ENCODE assay signal across 1 cellular context in the genomic region with DNA sequence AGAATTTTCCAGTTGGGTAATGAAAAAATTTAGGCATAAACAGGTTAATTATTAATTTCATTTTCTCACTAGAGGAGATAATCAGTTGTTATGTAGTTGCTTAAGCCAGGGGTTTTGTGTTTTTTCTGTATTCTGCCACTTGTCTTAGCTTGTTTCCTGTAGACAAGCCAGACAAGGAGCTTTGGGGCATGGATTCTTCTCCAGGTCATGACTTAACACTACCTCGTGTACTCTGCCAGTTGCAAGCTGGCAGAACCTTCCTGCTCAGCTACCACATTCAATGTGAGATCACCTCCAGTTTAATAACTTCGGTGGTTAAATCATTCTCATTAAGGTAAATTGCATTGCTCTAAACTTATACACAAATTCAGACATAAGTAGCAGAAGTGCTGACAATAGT.
TF ChIP-seq lines count a peak whose summit lies in the region.

No MANE protein-coding gene starts in this region.

TF ChIP-seq in K562, 482 proteins besides CTCF, POLR2A, EP300 and RAD21:
- peak; percentile 59 for TF ChIP-seq ZNF316 (IDR thresholded peaks at IDR 0.05)
- no peak for TF ChIP-seq RFX7 (CRISPR knock-in tag; IDR thresholded peaks at IDR 0.05)
